ENCODE assay signal across 1 cellular context in the genomic region with DNA sequence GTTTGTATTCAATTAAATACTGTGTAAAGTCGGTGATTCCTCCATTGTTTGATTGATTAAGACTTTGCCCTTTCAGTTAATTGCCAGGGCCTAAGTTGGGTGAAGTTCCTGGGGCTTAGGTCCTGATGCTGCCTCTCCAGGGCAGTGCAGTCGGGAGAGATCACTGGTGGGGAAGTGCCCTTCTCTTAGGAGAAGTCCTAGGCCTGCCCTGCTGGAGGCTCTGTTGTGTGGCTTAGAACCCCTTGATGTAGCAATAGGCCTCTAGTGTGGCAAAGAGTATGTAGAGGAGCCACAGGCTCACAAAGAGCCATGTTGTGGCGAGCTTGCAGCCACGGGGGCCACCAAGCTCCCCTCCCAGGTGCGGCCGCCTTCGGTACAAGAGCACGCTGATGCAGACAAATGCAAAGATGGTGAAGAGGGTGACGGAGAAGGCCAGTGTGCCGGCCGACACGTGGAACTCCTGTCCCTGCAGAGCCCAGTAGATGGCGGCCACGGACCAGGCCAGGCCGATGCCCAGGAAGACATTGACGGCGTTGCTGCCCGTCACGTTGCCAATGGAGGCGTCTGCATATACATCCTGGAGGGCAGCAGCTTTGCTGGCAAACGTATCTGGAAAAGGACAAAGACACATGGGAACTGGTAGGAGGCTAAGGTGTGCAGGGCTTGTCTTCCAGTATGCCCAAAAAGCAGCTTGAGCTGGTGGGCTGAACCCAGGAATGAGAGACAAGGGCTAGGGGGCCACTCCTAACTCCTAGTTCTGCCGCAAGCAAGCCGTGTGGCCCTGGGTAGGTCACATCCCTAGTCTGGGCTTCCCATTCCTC.
TF ChIP-seq lines count a peak whose summit lies in the region.

No MANE protein-coding gene starts in this region.

TF ChIP-seq in HepG2, 621 proteins besides CTCF, POLR2A, EP300 and RAD21 (continued from another document and continues in another):
- TF ChIP-seq ZNF570 (CRISPR knock-in tag; IDR thresholded peaks at IDR 0.05; ENCODE audit: borderline replicate concordance) (no peak), MATR3 (CRISPR knock-in tag; IDR thresholded peaks at IDR 0.05) (no peak), ZHX2 (IDR thresholded peaks at IDR 0.05; ENCODE audit: low read depth) (peak; percentile 66), ZHX2 (CRISPR knock-in tag; IDR thresholded peaks at IDR 0.05; ENCODE audit: borderline replicate concordance) (no peak), ZSCAN31 (CRISPR knock-in tag; IDR thresholded peaks at IDR 0.05; ENCODE audit: low read depth) (peak; percentile 84), EZH2 (conservative IDR thresholded peaks at IDR 0.05; ENCODE audit: low read depth, low read length) (no peak), MAFF (IDR thresholded peaks at IDR 0.05; ENCODE audit: low read depth, low read length) (no peak), RFX1 (IDR thresholded peaks at IDR 0.05) (no peak), DMTF1 (CRISPR knock-in tag; IDR thresholded peaks at IDR 0.05) (peak; percentile 85; the same call in 1 of the 2 replicates), ZNF616 (CRISPR knock-in tag; IDR thresholded peaks at IDR 0.05; ENCODE audit: low read depth) (0 out of 2 replicates have a peak, but pooled peaks have one; percentile 30), HNRNPK (IDR thresholded peaks at IDR 0.05; ENCODE audit: low read depth, low read length, poor library complexity, severe bottlenecking) (no peak), KLF15 (CRISPR knock-in tag; IDR thresholded peaks at IDR 0.05; ENCODE audit: borderline replicate concordance) (no peak), HOXA5 (CRISPR knock-in tag; IDR thresholded peaks at IDR 0.05) (peak; percentile 31; the same call in 1 of the 2 replicates), HNF1B (CRISPR knock-in tag; IDR thresholded peaks at IDR 0.05) (peak; percentile 70; the same call in 1 of the 2 replicates), ZNF142 (CRISPR knock-in tag; IDR thresholded peaks at IDR 0.05) (0 out of 2 replicates have a peak, but pooled peaks have one; percentile 72), ZNF782 (CRISPR knock-in tag; IDR thresholded peaks at IDR 0.05; ENCODE audit: borderline replicate concordance) (peak; percentile 79; the same call in 1 of the 2 replicates), CHD2 (IDR thresholded peaks at IDR 0.05; ENCODE audit: low read depth, low read length) (no peak), ZFY (CRISPR knock-in tag; IDR thresholded peaks at IDR 0.05) (peak; percentile 89)
- TF ChIP-seq, protein P1, sequence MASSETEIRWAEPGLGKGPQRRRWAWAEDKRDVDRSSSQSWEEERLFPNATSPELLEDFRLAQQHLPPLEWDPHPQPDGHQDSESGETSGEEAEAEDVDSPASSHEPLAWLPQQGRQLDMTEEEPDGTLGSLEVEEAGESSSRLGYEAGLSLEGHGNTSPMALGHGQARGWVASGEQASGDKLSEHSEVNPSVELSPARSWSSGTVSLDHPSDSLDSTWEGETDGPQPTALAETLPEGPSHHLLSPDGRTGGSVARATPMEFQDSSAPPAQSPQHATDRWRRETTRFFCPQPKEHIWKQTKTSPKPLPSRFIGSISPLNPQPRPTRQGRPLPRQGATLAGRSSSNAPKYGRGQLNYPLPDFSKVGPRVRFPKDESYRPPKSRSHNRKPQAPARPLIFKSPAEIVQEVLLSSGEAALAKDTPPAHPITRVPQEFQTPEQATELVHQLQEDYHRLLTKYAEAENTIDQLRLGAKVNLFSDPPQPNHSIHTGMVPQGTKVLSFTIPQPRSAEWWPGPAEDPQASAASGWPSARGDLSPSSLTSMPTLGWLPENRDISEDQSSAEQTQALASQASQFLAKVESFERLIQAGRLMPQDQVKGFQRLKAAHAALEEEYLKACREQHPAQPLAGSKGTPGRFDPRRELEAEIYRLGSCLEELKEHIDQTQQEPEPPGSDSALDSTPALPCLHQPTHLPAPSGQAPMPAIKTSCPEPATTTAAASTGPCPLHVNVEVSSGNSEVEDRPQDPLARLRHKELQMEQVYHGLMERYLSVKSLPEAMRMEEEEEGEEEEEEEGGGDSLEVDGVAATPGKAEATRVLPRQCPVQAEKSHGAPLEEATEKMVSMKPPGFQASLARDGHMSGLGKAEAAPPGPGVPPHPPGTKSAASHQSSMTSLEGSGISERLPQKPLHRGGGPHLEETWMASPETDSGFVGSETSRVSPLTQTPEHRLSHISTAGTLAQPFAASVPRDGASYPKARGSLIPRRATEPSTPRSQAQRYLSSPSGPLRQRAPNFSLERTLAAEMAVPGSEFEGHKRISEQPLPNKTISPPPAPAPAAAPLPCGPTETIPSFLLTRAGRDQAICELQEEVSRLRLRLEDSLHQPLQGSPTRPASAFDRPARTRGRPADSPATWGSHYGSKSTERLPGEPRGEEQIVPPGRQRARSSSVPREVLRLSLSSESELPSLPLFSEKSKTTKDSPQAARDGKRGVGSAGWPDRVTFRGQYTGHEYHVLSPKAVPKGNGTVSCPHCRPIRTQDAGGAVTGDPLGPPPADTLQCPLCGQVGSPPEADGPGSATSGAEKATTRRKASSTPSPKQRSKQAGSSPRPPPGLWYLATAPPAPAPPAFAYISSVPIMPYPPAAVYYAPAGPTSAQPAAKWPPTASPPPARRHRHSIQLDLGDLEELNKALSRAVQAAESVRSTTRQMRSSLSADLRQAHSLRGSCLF (CRISPR knock-in tag; IDR thresholded peaks at IDR 0.05; ENCODE audit: borderline replicate concordance), result no peak
- TF ChIP-seq, protein P2, sequence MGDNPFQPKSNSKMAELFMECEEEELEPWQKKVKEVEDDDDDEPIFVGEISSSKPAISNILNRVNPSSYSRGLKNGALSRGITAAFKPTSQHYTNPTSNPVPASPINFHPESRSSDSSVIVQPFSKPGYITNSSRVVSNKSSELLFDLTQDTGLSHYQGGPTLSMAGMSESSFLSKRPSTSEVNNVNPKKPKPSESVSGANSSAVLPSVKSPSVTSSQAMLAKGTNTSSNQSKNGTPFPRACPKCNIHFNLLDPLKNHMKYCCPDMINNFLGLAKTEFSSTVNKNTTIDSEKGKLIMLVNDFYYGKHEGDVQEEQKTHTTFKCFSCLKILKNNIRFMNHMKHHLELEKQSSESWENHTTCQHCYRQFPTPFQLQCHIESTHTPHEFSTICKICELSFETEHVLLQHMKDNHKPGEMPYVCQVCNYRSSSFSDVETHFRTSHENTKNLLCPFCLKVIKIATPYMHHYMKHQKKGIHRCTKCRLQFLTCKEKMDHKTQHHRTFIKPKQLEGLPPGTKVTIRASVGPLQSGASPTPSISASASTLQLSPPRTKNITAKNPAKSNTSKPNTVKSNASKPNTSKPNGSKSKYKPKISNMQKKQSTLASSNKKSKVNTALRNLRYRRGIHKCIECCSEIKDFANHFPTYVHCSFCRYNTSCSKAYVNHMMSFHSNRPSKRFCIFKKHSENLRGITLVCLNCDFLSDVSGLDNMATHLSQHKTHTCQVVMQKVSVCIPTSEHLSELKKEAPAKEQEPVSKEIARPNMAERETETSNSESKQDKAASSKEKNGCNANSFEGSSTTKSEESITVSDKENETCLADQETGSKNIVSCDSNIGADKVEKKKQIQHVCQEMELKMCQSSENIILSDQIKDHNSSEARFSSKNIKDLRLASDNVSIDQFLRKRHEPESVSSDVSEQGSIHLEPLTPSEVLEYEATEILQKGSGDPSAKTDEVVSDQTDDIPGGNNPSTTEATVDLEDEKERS (CRISPR knock-in tag; IDR thresholded peaks at IDR 0.05), result peak; percentile 24; the same call in 1 of the 2 replicates
